8 cellular contexts compared by ENCODE assay signal in the genomic region with DNA sequence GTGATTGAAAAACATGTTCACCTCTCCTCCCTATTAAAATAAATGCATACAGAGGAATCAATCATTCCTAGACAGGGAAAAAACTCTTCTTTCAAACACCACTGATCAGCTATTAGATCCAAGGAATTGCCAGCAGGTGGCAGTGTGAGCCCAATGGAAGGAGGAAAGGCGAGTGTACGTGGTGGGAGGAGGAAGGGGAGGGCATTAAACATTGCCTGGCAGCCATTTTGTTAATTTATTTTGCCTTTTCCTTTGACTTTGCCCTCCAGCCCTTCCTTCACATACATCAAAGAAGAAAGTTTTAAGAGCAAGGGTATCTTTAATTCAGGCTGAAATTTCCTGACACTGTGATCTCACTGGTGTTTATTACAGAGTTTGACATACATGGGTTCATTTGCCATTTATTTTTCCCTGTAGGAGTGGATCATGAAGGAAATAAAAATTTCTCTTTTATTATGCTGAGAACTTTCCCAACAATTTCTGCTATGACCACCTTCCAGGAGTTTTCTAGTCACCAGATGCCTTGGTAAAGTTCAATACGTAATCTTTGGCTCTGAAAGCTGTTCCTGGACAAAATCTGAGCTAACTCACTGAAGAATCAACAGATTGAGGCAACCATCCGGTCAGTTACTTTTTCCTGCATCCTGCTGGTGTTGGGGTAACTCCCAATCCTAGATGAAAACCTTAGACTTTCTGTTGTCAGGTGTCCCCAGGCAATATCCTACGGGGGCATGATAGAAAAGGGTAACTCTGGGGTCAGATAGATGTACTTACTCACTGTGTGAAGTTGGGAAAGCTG. TPM values are rescaled to one million over a fixed set of nuclear protein-coding genes. Genes with fewer than 3 reads are reported as not detected.
DNase-seq lines count a peak whose midpoint lies in the region; ATAC-seq and TF ChIP-seq lines count a peak whose summit lies in the region.

No MANE protein-coding gene starts in this region.

- no peaks in the 10 kb centered on the region for H3K27me3 ChIP-seq in CD8-positive, alpha-beta T cell (ENCODE audit: insufficient read depth, low read length)

- peak overlapping the region; percentile 98 for H3K4me3 ChIP-seq in CD8-positive, alpha-beta T cell (ENCODE audit: low read depth, low read length)
- peak overlapping the region; percentile 89 for H3K4me3 ChIP-seq in SK-N-MC

- H3K9me3 Mint-ChIP-seq in CD8-positive, alpha-beta T cell: no peaks in the 10 kb centered on the region
- no peaks in the 10 kb centered on the region for H3K9me3 Mint-ChIP-seq in activated naive CD4-positive, alpha-beta T cell treated with anti-CD3 and anti-CD28 coated beads, Interleukin-2, amount 50 U/mL, for 24 hours

- peak overlapping the region; percentile 97 for H3K27ac ChIP-seq in CD8-positive, alpha-beta T cell (ENCODE audit: low read depth, low read length)
- H3K27ac ChIP-seq in SK-N-MC (peak overlapping the region; percentile 90), substantia nigra (ENCODE audit: low read depth, low read length, poor library complexity, severe bottlenecking) (peak overlapping the region; percentile 60)

- H3K27ac Mint-ChIP-seq in CD8-positive, alpha-beta T cell: peak overlapping the region; percentile 99
- peak overlapping the region; percentile 98 for H3K27ac Mint-ChIP-seq in activated naive CD4-positive, alpha-beta T cell treated with anti-CD3 and anti-CD28 coated beads, Interleukin-2, amount 50 U/mL, for 24 hours

- H3K36me3 Mint-ChIP-seq in CD8-positive, alpha-beta T cell: peaks cover 16% of the 10 kb centered on the region
- peaks cover under 1% of the 10 kb centered on the region for H3K36me3 Mint-ChIP-seq in activated naive CD4-positive, alpha-beta T cell treated with anti-CD3 and anti-CD28 coated beads, Interleukin-2, amount 50 U/mL, for 24 hours

- H3K4me1 ChIP-seq in CD8-positive, alpha-beta T cell (ENCODE audit: insufficient read depth, low read length): peaks cover 28% of the 10 kb centered on the region

- no peaks in the 10 kb centered on the region for H3K9me3 ChIP-seq in CD8-positive, alpha-beta T cell (ENCODE audit: low read length)
- no peaks in the 10 kb centered on the region for H3K9me3 ChIP-seq in SK-N-MC (ENCODE audit: low read depth, low read length)

- TF ChIP-seq CTCF in CD8-positive, alpha-beta T cell (IDR thresholded peaks at IDR 0.05): peak; percentile 95

- intact Hi-C loops in CD8-positive, alpha-beta T cell (cut with DNase I, micrococcal nuclease): loop anchor here (1.0 to 10.0 kb wide), 12 partner anchors 75 to 469 kb away; a partner anchor contains a TSS

- POLR2A ChIA-PET in CD8-positive, alpha-beta T cell (lab: Charles Lee): interaction anchor here (0.7 to 3.0 kb wide), 6 partner anchors 56 to 230 kb away, joined by 3 to 15 read pairs (median 4); no protein-coding TSS in a partner anchor

- no peaks in the 10 kb centered on the region for H3K36me3 ChIP-seq in CD8-positive, alpha-beta T cell (ENCODE audit: insufficient read depth, low read length)
- no peaks in the 10 kb centered on the region for H3K36me3 ChIP-seq in SK-N-MC (ENCODE audit: insufficient read depth, low read length)

- peaks cover 48% of the 10 kb centered on the region for H3K4me1 Mint-ChIP-seq in CD8-positive, alpha-beta T cell (ENCODE audit: low read depth)
- peaks cover 47% of the 10 kb centered on the region for H3K4me1 Mint-ChIP-seq in activated naive CD4-positive, alpha-beta T cell treated with anti-CD3 and anti-CD28 coated beads, Interleukin-2, amount 50 U/mL, for 24 hours

- CTCF ChIA-PET in CD8-positive, alpha-beta T cell (lab: Charles Lee): interaction anchor here (0.6 to 26.3 kb wide), 43 partner anchors 9 to 516 kb away, joined by 3 to 1903 read pairs (median 5); a partner anchor contains a TSS

- DNase-seq in CD8-positive, alpha-beta T cell: peak; percentile 73 to 93 (median 90)
- peak; percentile 83 for DNase-seq in MV-4-11 (lab: John Stamatoyannopoulos, UW)
- peak; percentile 75 for DNase-seq in SK-N-MC (ENCODE audit: low read depth, low spot score)
- peak; percentile 91 for DNase-seq in globus pallidus (ENCODE audit: low spot score)
- DNase-seq in nucleus accumbens (lab: John Stamatoyannopoulos, UW): peak in 51 of 56 donors; percentile 28 to 94 (median 71)
- peak in 45 of 49 donors; percentile 13 to 89 (median 75) for DNase-seq in substantia nigra (lab: John Stamatoyannopoulos, UW)

- ATAC-seq in CD8-positive, alpha-beta T cell: peak; percentile 58
- peak; percentile 40 for ATAC-seq in GM21786 (IDR thresholded peaks at IDR 0.05; ENCODE audit: unreplicated experiment)

- peak overlapping the region; percentile 98 for H3K4me3 Mint-ChIP-seq in CD8-positive, alpha-beta T cell
- H3K4me3 Mint-ChIP-seq in activated naive CD4-positive, alpha-beta T cell treated with anti-CD3 and anti-CD28 coated beads, Interleukin-2, amount 50 U/mL, for 24 hours: peak overlapping the region; percentile 93

- no peaks in the 10 kb centered on the region for H3K27me3 Mint-ChIP-seq in CD8-positive, alpha-beta T cell (ENCODE audit: low read depth)
- no peaks in the 10 kb centered on the region for H3K27me3 Mint-ChIP-seq in activated naive CD4-positive, alpha-beta T cell treated with anti-CD3 and anti-CD28 coated beads, Interleukin-2, amount 50 U/mL, for 24 hours

- H3K9ac ChIP-seq in SK-N-MC (ENCODE audit: insufficient read length): peak overlapping the region; percentile 85

RNA-seq across cellular contexts. Expression of a gene that starts 1.9 kb away (rescaled TPM):
- total RNA-seq in CD8-positive, alpha-beta T cell: 1 to 10 TPM; 6.8 to 7.1 TPM

RNA-seq across cellular contexts. Expression of a gene that starts 6.8 kb away (rescaled TPM):
- total RNA-seq in CD8-positive, alpha-beta T cell: under 1 TPM; 0.43 to 0.86 TPM

RNA-seq across cellular contexts. Expression of a gene that starts 37.0 kb away (rescaled TPM):
- total RNA-seq in CD8-positive, alpha-beta T cell: 1 to 10 TPM; 8.6 to 9.6 TPM

RNA-seq across cellular contexts. Expression of a gene that starts 52.6 kb away (rescaled TPM):
- total RNA-seq in CD8-positive, alpha-beta T cell: 10 to 100 TPM; 10.2 to 12.3 TPM

Comparison
In these comparisons a context has a peak if more than half of its experiments do, and no peak if none do; other contexts are left out.
1. Peak in every context shown above with its lines: DNase-seq, ATAC-seq, H3K4me3 ChIP-seq and H3K27ac ChIP-seq.